In the genomic region with DNA sequence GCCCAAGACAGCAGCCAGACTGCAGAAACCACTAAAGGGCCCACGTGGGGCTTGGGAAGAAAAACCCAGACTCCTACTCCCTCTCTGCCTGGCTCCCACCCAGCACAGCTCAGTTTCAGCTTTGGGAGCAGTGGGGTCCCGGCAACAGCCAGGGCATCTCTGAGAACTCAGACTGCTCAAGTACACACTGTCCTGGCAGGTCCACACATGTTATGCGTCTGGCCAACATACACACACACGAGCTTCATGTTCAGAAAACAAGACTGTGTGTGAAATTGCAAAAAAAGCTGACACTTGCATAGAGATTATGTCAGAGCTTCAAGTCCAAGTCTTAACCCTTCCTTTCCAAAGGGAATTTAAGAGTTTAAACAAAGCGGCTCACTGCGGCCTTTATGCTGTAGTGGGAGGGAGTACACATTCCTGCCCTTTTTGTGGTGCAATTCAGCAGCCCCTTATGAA, we compare ENCODE assay signal across 10 cellular contexts.
DNase-seq lines count a peak whose midpoint lies in the region; TF ChIP-seq lines count a peak whose summit lies in the region.
"Had no signal": no experiment of that assay in that cellular context is flagged by ENCODE, and none has a peak within 500 bp of the region (broad histone marks: within the 10 kb centered on the region; RNA-seq: fewer than 3 reads in every experiment).

No MANE protein-coding gene starts in this region.

- H3K4me3 ChIP-seq in esophagus (ENCODE audit: low read depth in 1 of 2, low read length in 2 of 2) (no peak overlapping the region), lower leg skin (ENCODE audit: low read depth, poor library complexity, severe bottlenecking) (no peak overlapping the region), smooth muscle cell (no peak overlapping the region)

- peaks cover 18% of the 10 kb centered on the region for H3K4me1 Mint-ChIP-seq in activated T-helper 1 cell treated with anti-CD3 and anti-CD28 coated beads, Interleukin-12 subunit alpha, Interleukin-12 subunit beta, Interleukin-2, Interleukin-4 antibody, amounts not matched to agents 30 ng/mL and 10 ng/mL and 1 ng/mL, durations not matched to agents 14 hours and 24 hours and 36 hours (ENCODE audit: low read depth)

- H3K27me3 ChIP-seq in esophagus (ENCODE audit: control insufficient read depth in 1 of 2, insufficient read depth in 2 of 2, low read length in 2 of 2) (no peaks in the 10 kb centered on the region), smooth muscle cell (ENCODE audit: low read depth) (no peaks in the 10 kb centered on the region)

- H3K4me1 ChIP-seq in esophagus (ENCODE audit: control insufficient read depth in 2 of 2, insufficient read depth in 2 of 2, low read length in 1 of 2) (peaks cover 7 to 31% of the 10 kb centered on the region in 2 donors), smooth muscle cell (ENCODE audit: low read depth) (peaks cover 18% of the 10 kb centered on the region)

- peak overlapping the region; percentile 36 for H3K9ac ChIP-seq in smooth muscle cell (ENCODE audit: low read depth)

- no peaks in the 10 kb centered on the region for H3K9me3 Mint-ChIP-seq in activated T-helper 1 cell treated with anti-CD3 and anti-CD28 coated beads, Interleukin-12 subunit alpha, Interleukin-12 subunit beta, Interleukin-2, Interleukin-4 antibody, amounts not matched to agents 30 ng/mL and 10 ng/mL and 1 ng/mL, durations not matched to agents 14 hours and 24 hours and 36 hours
- H3K9me3 Mint-ChIP-seq: T-helper 2 cell treated with Interferon-gamma antibody and Interleukin-4, amounts not matched to agents 5 μg/mL and 100 μg/mL, for 36 hours had no signal

- H3F3A ChIP-seq in smooth muscle cell (ENCODE audit: low read depth), result peaks cover 15% of the 10 kb centered on the region

- H3K4me2 ChIP-seq in smooth muscle cell, result peak overlapping the region; percentile 59

- peaks cover 12% of the 10 kb centered on the region for H3K27me3 Mint-ChIP-seq in activated T-helper 1 cell treated with anti-CD3 and anti-CD28 coated beads, Interleukin-12 subunit alpha, Interleukin-12 subunit beta, Interleukin-2, Interleukin-4 antibody, amounts not matched to agents 30 ng/mL and 10 ng/mL and 1 ng/mL, durations not matched to agents 14 hours and 24 hours and 36 hours (ENCODE audit: insufficient read depth)

- DNase-seq in LHCN-M2 (ENCODE audit: low read depth) (peak; percentile 10), lower leg skin (ENCODE audit: low spot score in 2 of 2) (peak; percentile 88 to 92), smooth muscle cell (lab: John Stamatoyannopoulos, UW; ENCODE audit: unreplicated experiment) (no peak), SW 1271 (lab: John Stamatoyannopoulos, UW) (no peak), NCI-H2196 (lab: John Stamatoyannopoulos, UW; ENCODE audit: unreplicated experiment) (no peak)
- no peak for DNase-seq in activated T-helper 1 cell treated with anti-CD3 and anti-CD28 coated beads, Interleukin-12 subunit alpha, Interleukin-12 subunit beta, Interleukin-2, Interleukin-4 antibody, amounts not matched to agents 30 ng/mL and 10 ng/mL and 1 ng/mL, durations not matched to agents 14 hours and 24 hours and 36 hours (ENCODE audit: low spot score)
- DNase-seq in stimulated activated CD4-positive, alpha-beta T cell treated with anti-CD3 and anti-CD28 coated beads, Interleukin-15, amount 100 ng/mL, for 24 hours, result no peak
- DNase-seq: activated T-cell treated with anti-CD3 and anti-CD28 coated beads for 4 hours had no signal

- H3K9me3 ChIP-seq in esophagus (ENCODE audit: control insufficient read depth in 2 of 2, insufficient read depth in 1 of 2, low read depth in 1 of 2, low read length in 1 of 2) (peaks cover 0 to 2% of the 10 kb centered on the region in 2 donors), smooth muscle cell (replicated peaks; ENCODE audit: low read depth) (no peaks in the 10 kb centered on the region)

- intact Hi-C loops in lower leg skin (cut with DNase I; ENCODE audit: low total_unique reads), result no loop called here
- intact Hi-C loops in activated T-helper 1 cell treated with anti-CD3 and anti-CD28 coated beads, Interleukin-12 subunit alpha, Interleukin-12 subunit beta, Interleukin-2, Interleukin-4 antibody, amounts not matched to agents 30 ng/mL and 10 ng/mL and 1 ng/mL, durations not matched to agents 14 hours and 24 hours and 36 hours (cut with micrococcal nuclease), result no loop called here

- no peak overlapping the region for H2AFZ ChIP-seq in smooth muscle cell (ENCODE audit: low read depth)

- no peak overlapping the region for H3K4me3 Mint-ChIP-seq in activated T-helper 1 cell treated with anti-CD3 and anti-CD28 coated beads, Interleukin-12 subunit alpha, Interleukin-12 subunit beta, Interleukin-2, Interleukin-4 antibody, amounts not matched to agents 30 ng/mL and 10 ng/mL and 1 ng/mL, durations not matched to agents 14 hours and 24 hours and 36 hours
- H3K4me3 Mint-ChIP-seq: T-helper 2 cell treated with Interferon-gamma antibody and Interleukin-4, amounts not matched to agents 5 μg/mL and 100 μg/mL, for 36 hours had no signal

- no peaks in the 10 kb centered on the region for H4K20me1 ChIP-seq in smooth muscle cell (ENCODE audit: low read depth)

- H3K36me3 ChIP-seq in esophagus (ENCODE audit: control insufficient read depth in 2 of 2, insufficient read depth in 2 of 2, low read length in 1 of 2), result peaks cover 13 to 33% of the 10 kb centered on the region in 2 donors
- no peaks in the 10 kb centered on the region for H3K36me3 ChIP-seq in smooth muscle cell (ENCODE audit: low read depth)

- WGBS in esophagus, 2 donors, result 27 to 48% methylated on average over 6 of the region's 6 CpGs
- WGBS in lower leg skin, 2 donors, result 32 to 36% methylated on average over 6 of the region's 6 CpGs
- WGBS in smooth muscle cell (ENCODE audit: low lambda C conversion rate), result 23% methylated on average over 6 of the region's 6 CpGs

- H3K36me3 Mint-ChIP-seq in activated T-helper 1 cell treated with anti-CD3 and anti-CD28 coated beads, Interleukin-12 subunit alpha, Interleukin-12 subunit beta, Interleukin-2, Interleukin-4 antibody, amounts not matched to agents 30 ng/mL and 10 ng/mL and 1 ng/mL, durations not matched to agents 14 hours and 24 hours and 36 hours (ENCODE audit: low read depth), result no peaks in the 10 kb centered on the region

- H3K27ac ChIP-seq in esophagus (ENCODE audit: low read depth in 2 of 2, low read length in 1 of 2), result peak overlapping the region; percentile 91 to 94
- H3K27ac ChIP-seq in smooth muscle cell (ENCODE audit: low read depth), result peak overlapping the region; percentile 75

- no peaks in the 10 kb centered on the region for H3K79me2 ChIP-seq in smooth muscle cell (ENCODE audit: low read depth)

- no peak for TF ChIP-seq POLR2A in lower leg skin (IDR thresholded peaks at IDR 0.05)

- H3K27ac Mint-ChIP-seq in activated T-helper 1 cell treated with anti-CD3 and anti-CD28 coated beads, Interleukin-12 subunit alpha, Interleukin-12 subunit beta, Interleukin-2, Interleukin-4 antibody, amounts not matched to agents 30 ng/mL and 10 ng/mL and 1 ng/mL, durations not matched to agents 14 hours and 24 hours and 36 hours, result no peak overlapping the region
- H3K27ac Mint-ChIP-seq: T-helper 2 cell treated with Interferon-gamma antibody and Interleukin-4, amounts not matched to agents 5 μg/mL and 100 μg/mL, for 36 hours had no signal

- TF ChIP-seq CTCF in lower leg skin (IDR thresholded peaks at IDR 0.05) (no peak), smooth muscle cell (IDR thresholded peaks at IDR 0.05; ENCODE audit: borderline replicate concordance, insufficient read depth, poor library complexity, severe bottlenecking) (no peak)

Comparison
In these comparisons a context has a peak if more than half of its experiments do, and no peak if none do; other contexts are left out.
1. DNase-seq: peak in LHCN-M2 (single experiment) and lower leg skin (2 of 2); none in smooth muscle cell (single experiment), activated T-helper 1 cell treated with anti-CD3 and anti-CD28 coated beads, Interleukin-12 subunit alpha, Interleukin-12 subunit beta, Interleukin-2, Interleukin-4 antibody, amounts not matched to agents 30 ng/mL and 10 ng/mL and 1 ng/mL, durations not matched to agents 14 hours and 24 hours and 36 hours (single experiment), SW 1271 (0 of 2), stimulated activated CD4-positive, alpha-beta T cell treated with anti-CD3 and anti-CD28 coated beads, Interleukin-15, amount 100 ng/mL, for 24 hours (single experiment) and NCI-H2196 (single experiment).